8 cellular contexts compared by ENCODE assay signal in the genomic region with DNA sequence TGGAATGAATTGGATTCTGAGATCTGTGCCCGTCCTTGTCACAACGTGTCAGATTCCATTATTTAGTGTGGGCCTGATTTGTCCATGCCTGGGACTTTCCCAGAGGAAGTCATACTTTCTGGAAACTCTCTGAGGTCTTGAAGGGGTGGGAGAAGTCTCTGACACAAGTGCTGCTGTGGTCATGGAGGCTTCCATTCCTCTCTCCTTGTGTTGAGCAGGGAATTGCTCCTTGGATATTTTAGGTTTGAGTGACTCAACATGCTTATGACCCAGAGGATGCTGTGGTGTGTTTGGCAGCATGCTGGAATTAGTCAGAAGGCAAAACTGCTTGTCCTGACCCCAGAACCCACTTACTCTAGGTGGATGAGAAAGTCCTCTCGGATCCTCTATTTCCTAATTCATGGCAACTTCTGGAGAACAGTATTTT.
DNase-seq lines count a peak whose midpoint lies in the region; ATAC-seq, FAIRE-seq and TF ChIP-seq lines count a peak whose summit lies in the region.

No MANE protein-coding gene starts in this region.

- no peak overlapping the region for H3K4me3 Mint-ChIP-seq in activated naive CD8-positive, alpha-beta T cell

- H3K9ac ChIP-seq in smooth muscle cell (ENCODE audit: low read depth), result peak overlapping the region; percentile 72

- no peak overlapping the region for H3K4me3 ChIP-seq in smooth muscle cell

- H3K27ac ChIP-seq in smooth muscle cell (ENCODE audit: low read depth), result peak overlapping the region; percentile 94

- H3K4me1 ChIP-seq in smooth muscle cell (ENCODE audit: low read depth), result peaks cover 19% of the 10 kb centered on the region

- peaks cover 31% of the 10 kb centered on the region for H3K4me1 Mint-ChIP-seq in activated naive CD8-positive, alpha-beta T cell (ENCODE audit: low read depth)

- no peak for TF ChIP-seq CTCF in smooth muscle cell (IDR thresholded peaks at IDR 0.05; ENCODE audit: borderline replicate concordance, insufficient read depth, poor library complexity, severe bottlenecking)

- no peak for TF ChIP-seq POLR2A in H54 (IDR thresholded peaks at IDR 0.05; ENCODE audit: low read depth, low read length)

- DNase-seq in H54 (ENCODE audit: insufficient read length, low spot score) (peak; percentile 64), Right ventricle myocardium superior (no peak), smooth muscle cell (lab: John Stamatoyannopoulos, UW; ENCODE audit: unreplicated experiment) (no peak)

- no peaks in the 10 kb centered on the region for H3K27me3 Mint-ChIP-seq in activated naive CD8-positive, alpha-beta T cell

- peaks cover 6% of the 10 kb centered on the region for H3F3A ChIP-seq in smooth muscle cell (ENCODE audit: low read depth)

- FAIRE-seq in H54 (lab: Jason Lieb, UNC), result peak; percentile 99

- H4K20me1 ChIP-seq in smooth muscle cell (ENCODE audit: low read depth), result peaks cover 33% of the 10 kb centered on the region

- H3K36me3 ChIP-seq in smooth muscle cell (ENCODE audit: low read depth), result no peaks in the 10 kb centered on the region

- peaks cover 14% of the 10 kb centered on the region for H3K36me3 Mint-ChIP-seq in activated naive CD8-positive, alpha-beta T cell

- 8% methylated on average over 3 of the region's 3 CpGs for WGBS in smooth muscle cell (ENCODE audit: low lambda C conversion rate)

- H3K9me3 ChIP-seq in smooth muscle cell (replicated peaks; ENCODE audit: low read depth), result no peaks in the 10 kb centered on the region

- intact Hi-C loops in Right ventricle myocardium superior (cut with DNase I), result no loop called here

- H3K4me2 ChIP-seq in smooth muscle cell, result peak overlapping the region; percentile 60

- H3K9me3 Mint-ChIP-seq in activated naive CD8-positive, alpha-beta T cell (ENCODE audit: low read depth), result no peaks in the 10 kb centered on the region

- ATAC-seq in Right ventricle myocardium superior (ENCODE audit: poor library complexity), result peak; percentile 58
- ATAC-seq in HG03439 (IDR thresholded peaks at IDR 0.05; ENCODE audit: unreplicated experiment), result no peak
- no peak for ATAC-seq in GM18868 (IDR thresholded peaks at IDR 0.05; ENCODE audit: unreplicated experiment)
- ATAC-seq in HG02884 (IDR thresholded peaks at IDR 0.05; ENCODE audit: unreplicated experiment), result no peak
- no peak for ATAC-seq in GM21515 (IDR thresholded peaks at IDR 0.05; ENCODE audit: unreplicated experiment)

- H3K27ac Mint-ChIP-seq in activated naive CD8-positive, alpha-beta T cell, result peak overlapping the region; percentile 72

- no peak overlapping the region for H2AFZ ChIP-seq in smooth muscle cell (ENCODE audit: low read depth)

- peaks cover 66% of the 10 kb centered on the region for H3K79me2 ChIP-seq in smooth muscle cell (ENCODE audit: low read depth)

- no peaks in the 10 kb centered on the region for H3K27me3 ChIP-seq in smooth muscle cell (ENCODE audit: low read depth)
